In the genomic region with DNA sequence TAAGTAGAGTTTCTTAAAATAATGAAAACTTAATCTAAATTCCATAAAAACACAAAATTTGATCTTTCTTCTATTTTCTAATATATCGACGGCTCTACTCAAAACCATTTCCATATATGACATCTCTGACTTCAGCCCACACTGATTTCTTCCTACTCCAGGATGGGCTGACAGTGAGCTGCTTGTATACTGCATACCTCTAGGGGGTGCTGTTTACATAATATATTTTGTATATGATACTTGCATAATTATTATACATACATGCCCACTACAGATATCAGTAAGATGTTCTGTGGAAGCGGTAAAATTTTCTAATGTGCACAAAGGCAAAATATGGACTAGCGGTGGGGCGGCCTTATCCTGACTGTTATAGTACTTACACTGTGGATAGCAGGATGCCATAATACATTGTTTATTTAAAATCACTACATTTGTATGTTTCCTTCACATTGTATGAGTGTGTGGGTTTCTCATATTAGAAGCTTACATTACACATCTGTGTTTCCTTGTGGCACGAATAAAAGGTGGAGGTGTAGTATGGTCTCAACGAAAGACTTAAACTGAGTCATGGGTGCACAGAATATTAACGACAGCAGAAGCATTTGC, we compare ENCODE assay signal across 8 cellular contexts.
DNase-seq lines count a peak whose midpoint lies in the region; ATAC-seq, FAIRE-seq and TF ChIP-seq lines count a peak whose summit lies in the region.

No MANE protein-coding gene starts in this region.

- H3K27ac Mint-ChIP-seq in neural progenitor cell = no peak overlapping the region
- no peak overlapping the region for H3K27ac Mint-ChIP-seq in naive thymus-derived CD8-positive, alpha-beta T cell

- H3K4me1 ChIP-seq in neural progenitor cell = peaks cover 3% of the 10 kb centered on the region

- FAIRE-seq in bronchial epithelial cell (lab: Jason Lieb, UNC) = no peak

- H3K79me2 ChIP-seq in neural progenitor cell (ENCODE audit: low read depth) = no peaks in the 10 kb centered on the region

- H3K4me3 ChIP-seq in bronchial epithelial cell (ENCODE audit: low read depth, low read length) (no peak overlapping the region), neural progenitor cell (no peak overlapping the region)

- H3K27ac ChIP-seq in neural progenitor cell = no peak overlapping the region

- ATAC-seq in GM19372 (IDR thresholded peaks at IDR 0.05; ENCODE audit: low read depth, unreplicated experiment) (peak; percentile 89), HG03378 (IDR thresholded peaks at IDR 0.05; ENCODE audit: unreplicated experiment) (peak; percentile 95)
- no peak for ATAC-seq in naive thymus-derived CD8-positive, alpha-beta T cell

- H3K4me2 ChIP-seq in neural progenitor cell = no peak overlapping the region

- H3F3A ChIP-seq in neural progenitor cell (ENCODE audit: low read depth) = peaks cover under 1% of the 10 kb centered on the region

- H3K9me3 Mint-ChIP-seq in neural progenitor cell = no peaks in the 10 kb centered on the region
- H3K9me3 Mint-ChIP-seq in naive thymus-derived CD8-positive, alpha-beta T cell = no peaks in the 10 kb centered on the region

- H3K27me3 Mint-ChIP-seq in neural progenitor cell (ENCODE audit: insufficient read depth, low read depth) = no peaks in the 10 kb centered on the region
- H3K27me3 Mint-ChIP-seq in naive thymus-derived CD8-positive, alpha-beta T cell = peaks cover 0 to 6% (median 4%) of the 10 kb centered on the region in 5 donors

- no peak overlapping the region for H3K9ac ChIP-seq in neural progenitor cell

- no peaks in the 10 kb centered on the region for H4K20me1 ChIP-seq in neural progenitor cell (ENCODE audit: low read depth)

- POLR2A ChIA-PET in naive thymus-derived CD8-positive, alpha-beta T cell (lab: Charles Lee) = no interaction called here

- H3K27me3 ChIP-seq in bronchial epithelial cell (ENCODE audit: control insufficient read depth, insufficient read depth, low read length) (no peaks in the 10 kb centered on the region), neural progenitor cell (no peaks in the 10 kb centered on the region)

- H3K4me1 Mint-ChIP-seq in neural progenitor cell = no peaks in the 10 kb centered on the region
- no peaks in the 10 kb centered on the region for H3K4me1 Mint-ChIP-seq in naive thymus-derived CD8-positive, alpha-beta T cell

- H3K4me3 Mint-ChIP-seq in neural progenitor cell = no peak overlapping the region
- H3K4me3 Mint-ChIP-seq in naive thymus-derived CD8-positive, alpha-beta T cell = no peak overlapping the region

- H3K36me3 ChIP-seq in bronchial epithelial cell (ENCODE audit: control insufficient read depth, insufficient read depth, low read length) (no peaks in the 10 kb centered on the region), neural progenitor cell (no peaks in the 10 kb centered on the region)

- peak; percentile 48 for TF ChIP-seq CTCF in bronchial epithelial cell (IDR thresholded peaks at IDR 0.05; ENCODE audit: insufficient read depth, low read length, severe bottlenecking)
- peak; percentile 90 for TF ChIP-seq CTCF in neural progenitor cell (IDR thresholded peaks at IDR 0.05)

- DNase-seq in D341Med (ENCODE audit: low spot score) (peak; percentile 59), NCI-H526 treated with DMSO at 0.1 percent for 48 hours (lab: John Stamatoyannopoulos, UW) (peak; percentile 48), bronchial epithelial cell (ENCODE audit: low read depth) (peak; percentile 40), neural progenitor cell (ENCODE audit: low spot score) (peak; percentile 50), GDM1 (lab: John Stamatoyannopoulos, UW) (no peak)
- DNase-seq in naive thymus-derived CD8-positive, alpha-beta T cell = no peak

- no peak overlapping the region for H2AFZ ChIP-seq in neural progenitor cell (replicated peaks)

- no peaks in the 10 kb centered on the region for H3K36me3 Mint-ChIP-seq in neural progenitor cell
- H3K36me3 Mint-ChIP-seq in naive thymus-derived CD8-positive, alpha-beta T cell = no peaks in the 10 kb centered on the region

- H3K9me3 ChIP-seq in neural progenitor cell (ENCODE audit: low read depth) = no peaks in the 10 kb centered on the region

Comparison
In these comparisons a context has a peak if more than half of its experiments do, and no peak if none do; other contexts are left out.
1. DNase-seq: peak in D341Med (single experiment), NCI-H526 treated with DMSO at 0.1 percent for 48 hours (single experiment), bronchial epithelial cell (single experiment) and neural progenitor cell (single experiment); none in naive thymus-derived CD8-positive, alpha-beta T cell (0 of 10) and GDM1 (single experiment).
2. ATAC-seq: peak in GM19372 (single experiment) and HG03378 (single experiment); none in naive thymus-derived CD8-positive, alpha-beta T cell (0 of 2).